In genomic region chr5:151740958-151741373, GRCh38 we compare ENCODE assay signal across 8 cellular contexts. TPM values are rescaled to one million over a fixed set of nuclear protein-coding genes. Genes with fewer than 3 reads are reported as not detected.
DNase-seq lines count a peak whose midpoint lies in the region; ATAC-seq, FAIRE-seq and TF ChIP-seq lines count a peak whose summit lies in the region.

No MANE protein-coding gene starts in this region.

- no peak for FAIRE-seq in GM12892 (lab: Jason Lieb, UNC)

- DNase-seq in colonic mucosa, result no peak
- DNase-seq in sciatic nerve (ENCODE audit: low spot score), result no peak
- DNase-seq in globus pallidus (ENCODE audit: low spot score), result no peak
- DNase-seq in GM12892 (ENCODE audit: insufficient read length), result no peak
- DNase-seq in UCSD-AML1 (lab: John Stamatoyannopoulos, UW; ENCODE audit: unreplicated experiment), result no peak
- no peak for DNase-seq in retina

- ATAC-seq in GM19023 (IDR thresholded peaks at IDR 0.05; ENCODE audit: unreplicated experiment) (peak; percentile 6), HG03342 (IDR thresholded peaks at IDR 0.05; ENCODE audit: unreplicated experiment) (peak; percentile 21), sciatic nerve (peak; percentile 11)

- H3K27ac ChIP-seq in colonic mucosa, result peak overlapping the region; percentile 4

- H3K4me1 ChIP-seq in colonic mucosa, result no peaks in the 10 kb centered on the region

- no peaks in the 10 kb centered on the region for H3K36me3 ChIP-seq in colonic mucosa

- no peak for TF ChIP-seq POLR2A in GM12892 (IDR thresholded peaks at IDR 0.05; ENCODE audit: low read depth, low read length)

- intact Hi-C loops in colonic mucosa (cut with DNase I) (loop anchor here (1.0 to 2.0 kb wide), 2 partner anchors 82 to 294 kb away; partner anchors contain the start of gene SLC36A1), sciatic nerve (cut with DNase I) (loop anchor here (2.0 to 10.0 kb wide), 2 partner anchors 82 to 296 kb away; partner anchors contain the start of gene SLC36A1)

- no peaks in the 10 kb centered on the region for H3K9me3 ChIP-seq in colonic mucosa

- peak overlapping the region in 1 of 2 donors; percentile 8 for H3K9ac ChIP-seq in colonic mucosa (ENCODE audit: low read depth in 2 of 2, low read length in 2 of 2)

- H3K4me3 ChIP-seq in colonic mucosa, result no peak overlapping the region

- TF ChIP-seq CTCF in colonic mucosa (IDR thresholded peaks at IDR 0.05), result no peak

- no peaks in the 10 kb centered on the region for H3K27me3 ChIP-seq in colonic mucosa

RNA-seq across cellular contexts. Expression of gene ATOX1, which starts 17.5 kb away (rescaled TPM):
- total RNA-seq in colonic mucosa, result 10 to 100 TPM; 54.6 to 62.4 TPM
- 47.3 TPM for total RNA-seq in sciatic nerve
- polyA plus RNA-seq in GM12892 (2012; ENCODE audit: missing spikeins), result 130 TPM

RNA-seq across cellular contexts. Expression of gene G3BP1, which starts 30.8 kb away (rescaled TPM):
- total RNA-seq in colonic mucosa (100 to 1,000 TPM; 136 to 203 TPM), sciatic nerve (151 TPM)
- 110 TPM for polyA plus RNA-seq in GM12892 (2012; ENCODE audit: missing spikeins)

RNA-seq across cellular contexts. Expression of gene SPARC, which starts 54.3 kb away (rescaled TPM):
- total RNA-seq in colonic mucosa, result 100 to 1,000 TPM; 107 to 258 TPM
- total RNA-seq in sciatic nerve, result 3,484 TPM
- 24.0 TPM for polyA plus RNA-seq in GM12892 (2012; ENCODE audit: missing spikeins)

Comparison
In these comparisons a context has a peak if more than half of its experiments do, and no peak if none do; other contexts are left out.
1. RNA of gene SPARC, which starts 54.3 kb away (total RNA-seq): 3,484 TPM in sciatic nerve (single experiment); 107 to 258 TPM in colonic mucosa; every median in the first group is over 10 times any median in the second.
2. Peak in every context shown above with its lines, with median percentiles within 50 percentile points of each other: ATAC-seq.